In the genomic region with DNA sequence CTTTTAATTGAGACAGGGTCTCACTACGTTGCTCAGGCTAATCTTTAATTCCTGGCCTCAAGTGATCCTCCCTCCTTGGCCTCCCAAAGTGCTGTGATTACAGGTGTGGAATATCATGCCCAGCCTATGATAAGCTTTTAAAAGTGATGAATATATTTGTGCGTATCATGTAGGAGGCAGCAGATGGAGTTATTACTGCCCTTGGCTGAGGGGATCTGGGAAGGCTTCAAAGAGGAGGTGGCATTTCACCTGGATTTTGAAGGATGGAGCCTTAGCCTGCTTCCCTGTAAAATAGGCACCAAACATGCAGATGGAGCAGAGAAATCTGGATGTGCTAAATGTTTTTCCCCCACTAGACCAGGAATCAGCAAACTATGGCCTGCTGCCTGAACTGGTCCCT, we compare ENCODE assay signal across 14 cellular contexts.
"Had no signal": no experiment of that assay in that cellular context is flagged by ENCODE, and none has a peak within 500 bp of the region (broad histone marks: within the 10 kb centered on the region; RNA-seq: fewer than 3 reads in every experiment).

No MANE protein-coding gene starts in this region.

- DNase-seq: activated B cell treated with CpG ODN at 0.5 μM for 24 hours; activated effector memory CD4-positive, alpha-beta T cell treated with Interleukin-2 at 50 U/mL for 16 hours; effector memory CD4-positive, alpha-beta T cell; foreskin keratinocyte; glutamatergic neuron; hypothalamus; left ventricle myocardium inferior; naive B cell; stimulated activated naive B cell treated with anti-CD40 and anti-IgM and Interleukin-4, amounts not matched to agents 10 μg/mL and 1 μg/mL and 100 μg/mL, for 72 hours; uterus had no signal

- H3K4me1 ChIP-seq: foreskin keratinocyte, left ventricle myocardium inferior, tibial nerve, uterus had no signal

- H3K27ac ChIP-seq: foreskin keratinocyte, left ventricle myocardium inferior, tibial nerve, uterus had no signal

- ATAC-seq: foreskin keratinocyte; stimulated activated naive B cell treated with anti-CD40 and anti-IgM and Interleukin-4, amounts not matched to agents 10 μg/mL and 1 μg/mL and 100 μg/mL, for 72 hours had no signal

- FAIRE-seq: astrocyte, bronchial epithelial cell had no signal

- H3K27me3 Mint-ChIP-seq: activated B cell treated with CpG ODN at 0.5 μM for 24 hours; dendritic cell treated with granulocyte-macrophage colony-stimulating factor and Interleukin-4, amounts not matched to agents 40 ng/mL and 50 ng/mL, for 4 days; naive B cell; stimulated activated naive B cell treated with anti-CD40 and anti-IgM and Interleukin-4, amounts not matched to agents 10 μg/mL and 1 μg/mL and 100 μg/mL, for 72 hours had no signal

- H3K4me3 ChIP-seq: left ventricle myocardium inferior, tibial nerve, uterus had no signal

- H3K9me3 ChIP-seq: left ventricle myocardium inferior, tibial nerve, uterus had no signal

- H3K36me3 ChIP-seq: uterus had no signal

- H3K27ac Mint-ChIP-seq: activated B cell treated with CpG ODN at 0.5 μM for 24 hours; dendritic cell treated with granulocyte-macrophage colony-stimulating factor and Interleukin-4, amounts not matched to agents 40 ng/mL and 50 ng/mL, for 4 days; naive B cell had no signal

- H3K9me3 Mint-ChIP-seq: activated B cell treated with CpG ODN at 0.5 μM for 24 hours; dendritic cell treated with granulocyte-macrophage colony-stimulating factor and Interleukin-4, amounts not matched to agents 40 ng/mL and 50 ng/mL, for 4 days; naive B cell; stimulated activated naive B cell treated with anti-CD40 and anti-IgM and Interleukin-4, amounts not matched to agents 10 μg/mL and 1 μg/mL and 100 μg/mL, for 72 hours had no signal

- H3K4me3 Mint-ChIP-seq: activated B cell treated with CpG ODN at 0.5 μM for 24 hours; dendritic cell treated with granulocyte-macrophage colony-stimulating factor and Interleukin-4, amounts not matched to agents 40 ng/mL and 50 ng/mL, for 4 days; naive B cell; stimulated activated naive B cell treated with anti-CD40 and anti-IgM and Interleukin-4, amounts not matched to agents 10 μg/mL and 1 μg/mL and 100 μg/mL, for 72 hours had no signal

- H3K27me3 ChIP-seq: foreskin keratinocyte, tibial nerve, uterus had no signal
